Comparison of ENCODE assay signal across 13 cellular contexts in the genomic region with DNA sequence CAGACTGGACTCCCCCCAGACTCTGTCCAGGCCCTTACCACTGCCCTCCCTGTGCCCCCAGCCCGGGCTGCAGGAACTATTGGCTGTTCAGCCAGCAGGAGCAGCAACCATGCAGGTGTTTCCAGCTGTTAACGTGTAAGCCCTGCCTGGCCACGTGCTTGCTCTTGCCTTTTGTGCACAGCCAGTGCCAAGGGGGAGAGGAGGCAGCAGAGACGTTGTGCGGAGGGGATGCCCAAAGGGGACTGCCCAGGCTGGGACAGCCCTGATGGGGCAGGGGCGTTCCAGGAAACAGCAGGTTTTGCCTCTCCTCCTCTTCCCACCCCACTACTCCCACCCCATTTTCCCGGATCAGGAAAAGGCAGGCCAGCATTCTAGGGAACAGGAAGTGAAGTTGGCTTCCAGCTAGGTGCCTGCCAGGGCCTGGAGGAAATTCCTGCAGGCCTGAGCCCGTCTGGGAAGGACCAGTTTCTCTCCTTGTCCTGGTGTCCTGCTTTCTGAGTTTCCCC. TPM values are rescaled to one million over a fixed set of nuclear protein-coding genes. Genes with fewer than 3 reads are reported as not detected.
DNase-seq lines count a peak whose midpoint lies in the region; ATAC-seq, FAIRE-seq and TF ChIP-seq lines count a peak whose summit lies in the region.
"Had no signal": no experiment of that assay in that cellular context is flagged by ENCODE, and none has a peak within 500 bp of the region (broad histone marks: within the 10 kb centered on the region; RNA-seq: fewer than 3 reads in every experiment).

No MANE protein-coding gene starts in this region.

- no peaks in the 10 kb centered on the region for H4K20me1 ChIP-seq in endothelial cell of umbilical vein (replicated peaks; ENCODE audit: control insufficient read depth, extremely low read depth, insufficient read depth, low read length)

- CTCF ChIA-PET in endothelial cell of umbilical vein (lab: Charles Lee): interaction anchor here (0.6 to 2.5 kb wide), 5 partner anchors 14 to 74 kb away, joined by 3 to 9 read pairs (median 4); a partner anchor contains a TSS

- no peak overlapping the region for H2AFZ ChIP-seq in endothelial cell of umbilical vein (ENCODE audit: low read depth, low read length)

- no peaks in the 10 kb centered on the region for H3K9me3 Mint-ChIP-seq in activated naive CD4-positive, alpha-beta T cell treated with anti-CD3 and anti-CD28 coated beads, Interleukin-2, amount 50 U/mL, for 24 hours
- H3K9me3 Mint-ChIP-seq in naive thymus-derived CD8-positive, alpha-beta T cell: no peaks in the 10 kb centered on the region

- TF ChIP-seq POLR2A in endothelial cell of umbilical vein (IDR thresholded peaks at IDR 0.05; ENCODE audit: low read depth, low read length) (no peak), uterus (IDR thresholded peaks at IDR 0.05) (no peak)

- dilution Hi-C loops in endothelial cell of umbilical vein (cut with MboI; ENCODE audit: extremely low pct_ligation_motif_present, low sequenced_read_pairs): no loop called here

- H3K4me1 ChIP-seq in endothelial cell of umbilical vein (ENCODE audit: control insufficient read depth, extremely low read depth, insufficient read depth, low read length) (peaks cover 32% of the 10 kb centered on the region), uterus (peaks cover 6 to 18% of the 10 kb centered on the region in 2 donors), HAP-1 (no peaks in the 10 kb centered on the region)

- in situ Hi-C loops in HAP-1 (cut with MboI; ENCODE audit: low sequenced_read_pairs): no loop called here

- no TSS peak for BruUV-seq in endothelial cell of umbilical vein (replicated peaks; lab: Mats Ljungman, UMichigan)

- H3K4me3 ChIP-seq in endothelial cell of umbilical vein (replicated peaks in 1 of 3; ENCODE audit: insufficient read depth in 1 of 3, low read depth in 1 of 3, low read length in 3 of 3): no peak overlapping the region
- H3K4me3 ChIP-seq in uterus: no peak overlapping the region
- no peak overlapping the region for H3K4me3 ChIP-seq in HAP-1
- H3K4me3 ChIP-seq: dorsolateral prefrontal cortex had no signal

- no peak for DNase-seq in activated naive CD4-positive, alpha-beta T cell treated with Interleukin-2 at 50 U/mL for 16 hours
- DNase-seq in endothelial cell of umbilical vein (ENCODE audit: low read depth, low spot score) (peak; percentile 56), uterus (peak in 1 of 2 donors; percentile 21), 8988T (no peak), HAP-1 (ENCODE audit: low spot score in 2 of 2) (no peak), AG20443 (ENCODE audit: low spot score) (no peak)
- DNase-seq in naive thymus-derived CD8-positive, alpha-beta T cell: no peak
- DNase-seq: ACHN had no signal

- H3K9me1 ChIP-seq in endothelial cell of umbilical vein (replicated peaks; ENCODE audit: control insufficient read depth, extremely low read depth, insufficient read depth, low read length): no peaks in the 10 kb centered on the region

- no peaks in the 10 kb centered on the region for H3K27me3 Mint-ChIP-seq in activated naive CD4-positive, alpha-beta T cell treated with anti-CD3 and anti-CD28 coated beads, Interleukin-2, amount 50 U/mL, for 24 hours
- no peaks in the 10 kb centered on the region for H3K27me3 Mint-ChIP-seq in naive thymus-derived CD8-positive, alpha-beta T cell
- H3K27me3 Mint-ChIP-seq: progenitor cell of endocrine pancreas had no signal

- peak overlapping the region; percentile 24 for H3K27ac ChIP-seq in endothelial cell of umbilical vein (ENCODE audit: insufficient read depth, low read depth, low read length)
- H3K27ac ChIP-seq in uterus: peak overlapping the region; percentile 53 to 62
- H3K27ac ChIP-seq: KMS-11 had no signal

- H3K36me3 ChIP-seq in endothelial cell of umbilical vein (ENCODE audit: control insufficient read depth in 2 of 2, extremely low read depth in 1 of 2, insufficient read depth in 2 of 2, low read length in 2 of 2): peaks cover 0 to 19% of the 10 kb centered on the region in 2 experiments
- no peaks in the 10 kb centered on the region for H3K36me3 ChIP-seq in uterus
- H3K36me3 ChIP-seq in HAP-1 (replicated peaks): peaks cover 7% of the 10 kb centered on the region

- peaks cover 45% of the 10 kb centered on the region for H3K79me2 ChIP-seq in endothelial cell of umbilical vein (ENCODE audit: control insufficient read depth, insufficient read depth, low read length)

- TF ChIP-seq CTCF in endothelial cell of umbilical vein (IDR thresholded peaks at IDR 0.05; ENCODE audit: extremely low read depth in 1 of 2, insufficient read depth in 1 of 2, low read depth in 1 of 2, low read length in 2 of 2): no peak
- TF ChIP-seq CTCF in uterus (IDR thresholded peaks at IDR 0.05): no peak

- FAIRE-seq in endothelial cell of umbilical vein (lab: Jason Lieb, UNC): peak; percentile 93

- H3K36me3 Mint-ChIP-seq in activated naive CD4-positive, alpha-beta T cell treated with anti-CD3 and anti-CD28 coated beads, Interleukin-2, amount 50 U/mL, for 24 hours: no peaks in the 10 kb centered on the region
- peaks cover 0 to 55% (median 10%) of the 10 kb centered on the region in 3 donors for H3K36me3 Mint-ChIP-seq in naive thymus-derived CD8-positive, alpha-beta T cell

- no peak overlapping the region for H3K4me3 Mint-ChIP-seq in activated naive CD4-positive, alpha-beta T cell treated with anti-CD3 and anti-CD28 coated beads, Interleukin-2, amount 50 U/mL, for 24 hours
- no peak overlapping the region for H3K4me3 Mint-ChIP-seq in naive thymus-derived CD8-positive, alpha-beta T cell

- POLR2A ChIA-PET in endothelial cell of umbilical vein (lab: Charles Lee): no interaction called here
- POLR2A ChIA-PET in naive thymus-derived CD8-positive, alpha-beta T cell (lab: Charles Lee): interaction anchor here (1.6 kb wide), 1 partner anchor 10 kb away, joined by 4 read pairs; no protein-coding TSS in a partner anchor

- H3K4me1 Mint-ChIP-seq in activated naive CD4-positive, alpha-beta T cell treated with anti-CD3 and anti-CD28 coated beads, Interleukin-2, amount 50 U/mL, for 24 hours: peaks cover 27% of the 10 kb centered on the region
- peaks cover 15 to 63% (median 38%) of the 10 kb centered on the region in 4 donors for H3K4me1 Mint-ChIP-seq in naive thymus-derived CD8-positive, alpha-beta T cell

- no peak overlapping the region for H3K4me2 ChIP-seq in endothelial cell of umbilical vein (ENCODE audit: insufficient read depth, low read length)
- H3K4me2 ChIP-seq: KMS-11 had no signal

- no peaks in the 10 kb centered on the region for H3K27me3 ChIP-seq in endothelial cell of umbilical vein (ENCODE audit: control insufficient read depth in 2 of 2, insufficient read depth in 2 of 2, low read length in 2 of 2)
- H3K27me3 ChIP-seq in uterus: no peaks in the 10 kb centered on the region
- no peaks in the 10 kb centered on the region for H3K27me3 ChIP-seq in HAP-1 (ENCODE audit: low read depth)
- H3K27me3 ChIP-seq: dorsolateral prefrontal cortex had no signal

- peak overlapping the region; percentile 74 for H3K27ac Mint-ChIP-seq in activated naive CD4-positive, alpha-beta T cell treated with anti-CD3 and anti-CD28 coated beads, Interleukin-2, amount 50 U/mL, for 24 hours
- peak overlapping the region in 7 of 10 donors; percentile 18 to 79 (median 63) for H3K27ac Mint-ChIP-seq in naive thymus-derived CD8-positive, alpha-beta T cell
- H3K27ac Mint-ChIP-seq: progenitor cell of endocrine pancreas had no signal

- intact Hi-C loops in endothelial cell of umbilical vein (cut with micrococcal nuclease) (loop anchor here (2.0 kb wide), 1 partner anchor 38 kb away; a partner anchor contains a TSS), uterus (cut with DNase I; ENCODE audit: low total_unique reads) (no loop called here)

- ATAC-seq in naive thymus-derived CD8-positive, alpha-beta T cell: no peak

- no peaks in the 10 kb centered on the region for H3K9me3 ChIP-seq in endothelial cell of umbilical vein (replicated peaks; ENCODE audit: control insufficient read depth, insufficient read depth, low read length)
- H3K9me3 ChIP-seq in uterus: no peaks in the 10 kb centered on the region
- H3K9me3 ChIP-seq in HAP-1: no peaks in the 10 kb centered on the region

- no peak overlapping the region for H3K9ac ChIP-seq in endothelial cell of umbilical vein (replicated peaks; ENCODE audit: extremely low read depth, insufficient read depth, low read length)
- H3K9ac ChIP-seq: KMS-11 had no signal

RNA-seq across cellular contexts. Expression of a gene that starts 38.9 kb away (rescaled TPM):
- total RNA-seq in endothelial cell of umbilical vein (231 and 242 TPM in 2 replicates), uterus (100 to 1,000 TPM in 1 of 4 donors, 10 to 100 TPM in 3; 21.2 to 119 (median 58.2) TPM)
- polyA plus RNA-seq in endothelial cell of umbilical vein: 214 and 247 TPM in 2 replicates
- polyA plus RNA-seq in endothelial cell of umbilical vein (2011; cell fraction: cytosol; rRNA removed): 148 and 183 TPM in 2 replicates
- 122 and 137 TPM in 2 replicates for polyA plus RNA-seq in endothelial cell of umbilical vein (2011; cell fraction: nucleus; rRNA removed)
- polyA plus RNA-seq in endothelial cell of umbilical vein (2012): 177 and 200 TPM in 2 replicates
- polyA minus RNA-seq in endothelial cell of umbilical vein: 232 and 233 TPM in 2 replicates
- 92.4 TPM for polyA minus RNA-seq in endothelial cell of umbilical vein (2011; cell fraction: cytosol; rRNA and poly(A)+ RNA removed)
- polyA minus RNA-seq in endothelial cell of umbilical vein (2011; cell fraction: nucleus; rRNA and poly(A)+ RNA removed): 61.7 and 87.6 TPM in 2 replicates
- total RNA-seq in naive thymus-derived CD8-positive, alpha-beta T cell: 100 to 1,000 TPM; 103 to 107 TPM
- polyA plus RNA-seq in naive thymus-derived CD8-positive, alpha-beta T cell: 10 to 100 TPM; 50.1 to 53.1 (median 52.0) TPM

RNA-seq across cellular contexts. Expression of a gene that starts 55.2 kb away (rescaled TPM):
- 1,270 and 1,292 TPM in 2 replicates for total RNA-seq in endothelial cell of umbilical vein
- polyA plus RNA-seq in endothelial cell of umbilical vein: 1,232 and 1,847 TPM in 2 replicates
- polyA plus RNA-seq in endothelial cell of umbilical vein (2011; cell fraction: cytosol; rRNA removed): 2,575 and 3,174 TPM in 2 replicates
- 730 and 736 TPM in 2 replicates for polyA plus RNA-seq in endothelial cell of umbilical vein (2011; cell fraction: nucleus; rRNA removed)
- 2,834 and 3,213 TPM in 2 replicates for polyA plus RNA-seq in endothelial cell of umbilical vein (2012)
- polyA minus RNA-seq in endothelial cell of umbilical vein: 432 and 546 TPM in 2 replicates
- polyA minus RNA-seq in endothelial cell of umbilical vein (2011; cell fraction: cytosol; rRNA and poly(A)+ RNA removed): 658 TPM
- polyA minus RNA-seq in endothelial cell of umbilical vein (2011; cell fraction: nucleus; rRNA and poly(A)+ RNA removed): 81.9 and 97.6 TPM in 2 replicates
- 1,000 to 10,000 TPM; 1,755 to 1,793 TPM for total RNA-seq in naive thymus-derived CD8-positive, alpha-beta T cell
- 1,000 to 10,000 TPM; 1,506 to 1,897 (median 1,688) TPM for polyA plus RNA-seq in naive thymus-derived CD8-positive, alpha-beta T cell
- total RNA-seq in uterus: 1,000 to 10,000 TPM; 1,418 to 5,044 (median 2,630) TPM

RNA-seq across cellular contexts. Expression of a gene that starts 58.5 kb away (rescaled TPM):
- total RNA-seq in endothelial cell of umbilical vein (not detected in 2 replicates), uterus (under 1 TPM in 1 of 4 donors, not detected in 3; 0.14 TPM)
- not detected in 2 replicates for polyA plus RNA-seq in endothelial cell of umbilical vein
- not detected in 2 replicates for polyA plus RNA-seq in endothelial cell of umbilical vein (2011; cell fraction: cytosol; rRNA removed)
- polyA plus RNA-seq in endothelial cell of umbilical vein (2011; cell fraction: nucleus; rRNA removed): not detected in 2 replicates
- polyA plus RNA-seq in endothelial cell of umbilical vein (2012): not detected in 2 replicates
- not detected in 2 replicates for polyA minus RNA-seq in endothelial cell of umbilical vein
- not detected for polyA minus RNA-seq in endothelial cell of umbilical vein (2011; cell fraction: cytosol; rRNA and poly(A)+ RNA removed)
- polyA minus RNA-seq in endothelial cell of umbilical vein (2011; cell fraction: nucleus; rRNA and poly(A)+ RNA removed): not detected in 2 replicates
- total RNA-seq in naive thymus-derived CD8-positive, alpha-beta T cell: under 1 TPM in 1 of 2 experiments, not detected in 1; 0.22 TPM
- polyA plus RNA-seq in naive thymus-derived CD8-positive, alpha-beta T cell: not detected
- total RNA-seq: progenitor cell of endocrine pancreas; T-helper 1 cell treated with Interleukin-12 subunit alpha and Interleukin-12 subunit beta and Interleukin-4 antibody, amounts not matched to agents 30 ng/mL and 1 ng/mL, for 36 hours had no signal
